In genomic region chr6:44126320-44127149, GRCh38 we compare ENCODE assay signal across 8 cellular contexts. TPM values are rescaled to one million over a fixed set of nuclear protein-coding genes. Genes with fewer than 3 reads are reported as not detected.
DNase-seq lines count a peak whose midpoint lies in the region; ATAC-seq lines count a peak whose summit lies in the region.

No MANE protein-coding gene starts in this region.

- peaks cover 39 to 54% (median 48%) of the 10 kb centered on the region in 3 donors for H3K4me1 Mint-ChIP-seq in naive B cell
- H3K4me1 Mint-ChIP-seq in stimulated activated naive B cell treated with anti-CD40 and anti-IgM and Interleukin-4, amounts not matched to agents 10 μg/mL and 1 μg/mL and 100 μg/mL, for 72 hours: peaks cover 37 to 60% of the 10 kb centered on the region in 2 donors

- peak; percentile 5 for DNase-seq in NCI-H2196 treated with DMSO at 0.1 percent for 48 hours (lab: John Stamatoyannopoulos, UW; ENCODE audit: unreplicated experiment)
- DNase-seq in NCI-H2196 (lab: John Stamatoyannopoulos, UW; ENCODE audit: unreplicated experiment): no peak
- no peak for DNase-seq in NT2/D1 (ENCODE audit: low read depth, low spot score)
- peak; percentile 75 for DNase-seq in activated T-cell treated with anti-CD3 and anti-CD28 coated beads for 24 hours (ENCODE audit: low read depth)
- DNase-seq in naive B cell: peak; percentile 58
- DNase-seq in stimulated activated naive B cell treated with anti-CD40 and anti-IgM and Interleukin-4, amounts not matched to agents 10 μg/mL and 1 μg/mL and 100 μg/mL, for 72 hours: peak; percentile 67

- H3K36me3 ChIP-seq in NT2/D1 (ENCODE audit: insufficient read depth, insufficient read length, low read length): peaks cover 16% of the 10 kb centered on the region

- peak overlapping the region; percentile 68 for H3K4me3 ChIP-seq in NT2/D1 (ENCODE audit: insufficient read length, low read depth)

- H3K9me3 ChIP-seq in NT2/D1 (ENCODE audit: insufficient read depth, low read length): no peaks in the 10 kb centered on the region

- H3K4me1 ChIP-seq in NT2/D1 (ENCODE audit: insufficient read depth, insufficient read length): peaks cover 6% of the 10 kb centered on the region

- peak overlapping the region; percentile 90 to 99 (median 98) for H3K4me3 Mint-ChIP-seq in naive B cell
- H3K4me3 Mint-ChIP-seq in stimulated activated naive B cell treated with anti-CD40 and anti-IgM and Interleukin-4, amounts not matched to agents 10 μg/mL and 1 μg/mL and 100 μg/mL, for 72 hours: peak overlapping the region; percentile 88 to 100

- peak overlapping the region; percentile 97 to 100 (median 98) for H3K27ac Mint-ChIP-seq in naive B cell
- peak overlapping the region; percentile 97 for H3K27ac Mint-ChIP-seq in stimulated activated naive B cell treated with anti-CD40 and anti-IgM and Interleukin-4, amounts not matched to agents 10 μg/mL and 1 μg/mL and 100 μg/mL, for 72 hours

- H3K9me3 Mint-ChIP-seq in naive B cell: no peaks in the 10 kb centered on the region
- H3K9me3 Mint-ChIP-seq in stimulated activated naive B cell treated with anti-CD40 and anti-IgM and Interleukin-4, amounts not matched to agents 10 μg/mL and 1 μg/mL and 100 μg/mL, for 72 hours: no peaks in the 10 kb centered on the region

- no peaks in the 10 kb centered on the region for H3K36me3 Mint-ChIP-seq in naive B cell
- peaks cover 5 to 10% of the 10 kb centered on the region in 2 donors for H3K36me3 Mint-ChIP-seq in stimulated activated naive B cell treated with anti-CD40 and anti-IgM and Interleukin-4, amounts not matched to agents 10 μg/mL and 1 μg/mL and 100 μg/mL, for 72 hours

- ATAC-seq in HG02852 (IDR thresholded peaks at IDR 0.05; ENCODE audit: unreplicated experiment) (peak; percentile 56), esophagus mucosa (peak; percentile 40), naive B cell (ENCODE audit: low read depth in 2 of 2) (peak; percentile 66 to 70)
- peak; percentile 69 to 78 for ATAC-seq in stimulated activated naive B cell treated with anti-CD40 and anti-IgM and Interleukin-4, amounts not matched to agents 10 μg/mL and 1 μg/mL and 100 μg/mL, for 72 hours (replicated peaks)

- H3K27me3 Mint-ChIP-seq in naive B cell: no peaks in the 10 kb centered on the region
- no peaks in the 10 kb centered on the region for H3K27me3 Mint-ChIP-seq in stimulated activated naive B cell treated with anti-CD40 and anti-IgM and Interleukin-4, amounts not matched to agents 10 μg/mL and 1 μg/mL and 100 μg/mL, for 72 hours

- peak overlapping the region; percentile 91 for H3K9ac ChIP-seq in NT2/D1 (ENCODE audit: insufficient read length, low read depth)

- peaks cover 11% of the 10 kb centered on the region for H3K27me3 ChIP-seq in NT2/D1 (ENCODE audit: insufficient read depth, insufficient read length)

RNA-seq across cellular contexts. Expression of gene MRPL14, which starts 0.7 kb away (rescaled TPM):
- 47.4 TPM for total RNA-seq in esophagus mucosa
- polyA plus RNA-seq in naive B cell (ENCODE audit: low read depth in 6 of 6): 10 to 100 TPM; 68.2 to 99.9 (median 85.0) TPM

RNA-seq across cellular contexts. Expression of gene TMEM63B, which starts 0.8 kb away (rescaled TPM):
- total RNA-seq in esophagus mucosa: 42.4 TPM
- 1 to 10 TPM in 1 of 6 donors, under 1 TPM in 4, not detected in 1; 0.38 to 1.6 (median 0.50) TPM for polyA plus RNA-seq in naive B cell (ENCODE audit: low read depth in 6 of 6)

RNA-seq across cellular contexts. Expression of gene CAPN11, which starts 32.1 kb away (rescaled TPM):
- 0.12 TPM for total RNA-seq in esophagus mucosa
- polyA plus RNA-seq in naive B cell (ENCODE audit: low read depth in 6 of 6): not detected

Comparison
In these comparisons a context has a peak if more than half of its experiments do, and no peak if none do; other contexts are left out.
1. DNase-seq: peak in NCI-H2196 treated with DMSO at 0.1 percent for 48 hours (single experiment), activated T-cell treated with anti-CD3 and anti-CD28 coated beads for 24 hours (single experiment), naive B cell (single experiment) and stimulated activated naive B cell treated with anti-CD40 and anti-IgM and Interleukin-4, amounts not matched to agents 10 μg/mL and 1 μg/mL and 100 μg/mL, for 72 hours (single experiment); none in NCI-H2196 (single experiment) and NT2/D1 (single experiment).
2. Peak in every context shown above with its lines, with median percentiles within 50 percentile points of each other: ATAC-seq.